19 cellular contexts compared by ENCODE assay signal in the genomic region with DNA sequence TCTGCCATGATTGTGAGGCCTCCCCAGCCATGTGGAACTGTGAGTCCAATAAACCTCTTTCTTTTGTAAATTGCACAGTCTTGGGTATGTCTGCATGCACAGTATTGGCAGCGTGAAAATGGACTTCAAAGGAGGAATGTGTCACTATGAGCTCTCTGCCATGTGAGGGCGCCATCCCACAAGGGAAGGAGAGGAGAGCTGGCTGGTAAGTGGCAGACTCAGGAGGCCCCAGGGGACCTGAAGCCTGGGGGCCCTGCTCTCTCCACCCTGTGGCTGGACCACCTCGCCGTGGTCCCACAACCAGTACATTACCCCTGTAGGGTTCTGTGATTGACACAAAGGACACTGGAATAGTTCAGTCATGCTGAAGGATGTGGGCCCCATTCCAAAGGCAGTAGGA.
DNase-seq lines count a peak whose midpoint lies in the region; ATAC-seq and TF ChIP-seq lines count a peak whose summit lies in the region.
"Had no signal": no experiment of that assay in that cellular context is flagged by ENCODE, and none has a peak within 500 bp of the region (broad histone marks: within the 10 kb centered on the region; RNA-seq: fewer than 3 reads in every experiment).

No MANE protein-coding gene starts in this region.

- TF ChIP-seq CTCF in GM12875 (IDR thresholded peaks at IDR 0.05; ENCODE audit: borderline replicate concordance, insufficient read depth, low read depth, low read length) = peak; percentile 27; the same call in 1 of the 2 replicates
- peak; percentile 70 for TF ChIP-seq CTCF in OCI-LY7 (conservative IDR thresholded peaks at IDR 0.05; ENCODE audit: low read length)
- no peak for TF ChIP-seq CTCF in dorsolateral prefrontal cortex (IDR thresholded peaks at IDR 0.05 in 54 of 56, conservative IDR thresholded peaks at IDR 0.05 in 2 of 56; ENCODE audit: low read depth in 1 of 56, partially characterized antibody in 56 of 56)
- TF ChIP-seq CTCF in BE2C (IDR thresholded peaks at IDR 0.05; ENCODE audit: low read depth, low read length) = no peak

- peaks cover 0 to 11% (median 0%) of the 10 kb centered on the region in 45 donors for H3K27me3 ChIP-seq in dorsolateral prefrontal cortex
- no peaks in the 10 kb centered on the region for H3K27me3 ChIP-seq in BE2C
- H3K27me3 ChIP-seq: breast epithelium, stomach, upper lobe of left lung had no signal

- H3K4me1 ChIP-seq in OCI-LY7 (ENCODE audit: insufficient read depth, low read length, poor library complexity, severe bottlenecking) = no peaks in the 10 kb centered on the region
- H3K4me1 ChIP-seq in BE2C = no peaks in the 10 kb centered on the region
- H3K4me1 ChIP-seq: breast epithelium, parathyroid adenoma, stomach, upper lobe of left lung had no signal

- intact Hi-C loops in OCI-LY7 (cut with micrococcal nuclease; ENCODE audit: unreplicated experiment) (no loop called here), dorsolateral prefrontal cortex (cut with DNase I) (no loop called here)

- H3K79me2 ChIP-seq in OCI-LY7 (ENCODE audit: insufficient read depth, low read depth, low read length) = no peaks in the 10 kb centered on the region
- H3K79me2 ChIP-seq: parathyroid adenoma had no signal

- CTCF ChIA-PET in OCI-LY7 (lab: Charles Lee; ENCODE audit: unreplicated experiment) = no interaction called here

- H4K20me1 ChIP-seq in OCI-LY7 (ENCODE audit: insufficient read depth, low read length) = no peaks in the 10 kb centered on the region

- ATAC-seq in esophagus mucosa = peak; percentile 40
- ATAC-seq in HG03439 (IDR thresholded peaks at IDR 0.05; ENCODE audit: unreplicated experiment) = no peak
- ATAC-seq: activated T-helper 17 cell treated with anti-CD3 and anti-CD28 coated beads, Interleukin-2, amount 50 U/mL, for 72 hours had no signal

- H3K36me3 ChIP-seq in OCI-LY7 (ENCODE audit: insufficient read depth, low read length) = peaks cover 75% of the 10 kb centered on the region
- no peaks in the 10 kb centered on the region for H3K36me3 ChIP-seq in BE2C
- H3K36me3 ChIP-seq: breast epithelium, stomach, upper lobe of left lung had no signal

- POLR2A ChIA-PET in OCI-LY7 (lab: Charles Lee) = interaction anchor here (1.2 kb wide), 1 partner anchor 73 kb away, joined by 3 read pairs; no protein-coding TSS in a partner anchor

- H3K27ac ChIP-seq in OCI-LY7 (ENCODE audit: low read depth, low read length, poor library complexity, severe bottlenecking) (no peak overlapping the region), dorsolateral prefrontal cortex (no peak overlapping the region)
- H3K27ac ChIP-seq: breast epithelium, parathyroid adenoma, stomach, upper lobe of left lung had no signal

- DNase-seq in COLO668 (lab: John Stamatoyannopoulos, UW; ENCODE audit: unreplicated experiment) (peak; percentile 27), OCI-LY7 (ENCODE audit: low spot score) (peak; percentile 65), NCI-H524 (lab: John Stamatoyannopoulos, UW) (no peak), dorsolateral prefrontal cortex (no peak), BE2C (no peak)
- DNase-seq: activated CD4-positive, alpha-beta T cell treated with anti-CD3 and anti-CD28 coated beads for 1 hour; COR-L47; kidney; MV-4-11; stimulated activated CD4-positive, alpha-beta T cell treated with anti-CD3 and anti-CD28 coated beads, Interleukin-1b, Interleukin-23, amount 100 ng/mL, for 48 hours; stomach; T1000 had no signal

- H3K9me3 ChIP-seq in OCI-LY7 (ENCODE audit: low read length) = peaks cover 45% of the 10 kb centered on the region
- H3K9me3 ChIP-seq in BE2C = no peaks in the 10 kb centered on the region

- H2AFZ ChIP-seq in OCI-LY7 (ENCODE audit: low read length) = no peak overlapping the region
- H2AFZ ChIP-seq: parathyroid adenoma had no signal

- H3K9me2 ChIP-seq in OCI-LY7 (ENCODE audit: insufficient read depth, low read length) = no peaks in the 10 kb centered on the region

- BruUV-seq in OCI-LY7 (replicated peaks; lab: Mats Ljungman, UMichigan) = no TSS peak

- H3K4me2 ChIP-seq in OCI-LY7 (ENCODE audit: low read length) = no peak overlapping the region

- no peak overlapping the region for H3K4me3 ChIP-seq in GM12875 (ENCODE audit: low read depth, low read length)
- no peak overlapping the region for H3K4me3 ChIP-seq in OCI-LY7 (ENCODE audit: low read depth, low read length, poor library complexity, severe bottlenecking)
- no peak overlapping the region for H3K4me3 ChIP-seq in dorsolateral prefrontal cortex
- H3K4me3 ChIP-seq in BE2C (ENCODE audit: low read depth, low read length) = no peak overlapping the region
- H3K4me3 ChIP-seq: breast epithelium, stomach, upper lobe of left lung had no signal

Comparison
In these comparisons a context has a peak if more than half of its experiments do, and no peak if none do; other contexts are left out.
1. DNase-seq: peak in COLO668 (single experiment) and OCI-LY7 (single experiment); none in NCI-H524 (0 of 2), dorsolateral prefrontal cortex (0 of 10) and BE2C (single experiment).
2. CTCF ChIP-seq: peak in GM12875 (single experiment) and OCI-LY7 (single experiment); none in dorsolateral prefrontal cortex (0 of 56) and BE2C (single experiment).